Comparison of ENCODE assay signal across 22 cellular contexts in genomic region chr4:93029774-93030173, GRCh38.
DNase-seq lines count a peak whose midpoint lies in the region; ATAC-seq lines count a peak whose summit lies in the region.
"Had no signal": no experiment of that assay in that cellular context is flagged by ENCODE, and none has a peak within 500 bp of the region (broad histone marks: within the 10 kb centered on the region; RNA-seq: fewer than 3 reads in every experiment).

No MANE protein-coding gene starts in this region.

- ATAC-seq in GM18868 (IDR thresholded peaks at IDR 0.05; ENCODE audit: unreplicated experiment) (peak; percentile 36), GM21360 (IDR thresholded peaks at IDR 0.05; ENCODE audit: unreplicated experiment) (no peak)
- ATAC-seq: CD8-positive, alpha-beta T cell; HCT116; T-cell had no signal

- peak; percentile 4 for DNase-seq in DMS53 (lab: John Stamatoyannopoulos, UW)
- DNase-seq in DMS53 treated with DMSO at 0.1 percent for 48 hours (lab: John Stamatoyannopoulos, UW; ENCODE audit: unreplicated experiment), result no peak
- DNase-seq in NCI-H69 (lab: John Stamatoyannopoulos, UW), result peak; percentile 57
- peak; percentile 27 for DNase-seq in myocyte (ENCODE audit: low read depth)
- no peak for DNase-seq in activated gamma-delta T cell (lab: John Stamatoyannopoulos, UW)
- DNase-seq in head of caudate nucleus, result no peak
- DNase-seq: 8988T; Calu3; CD8-positive, alpha-beta T cell; DMS79 treated with DMSO at 0.1 percent for 48 hours; KG1; NCI-H1694 treated with DMSO at 0.1 percent for 48 hours; NCI-H2081 treated with DMSO at 0.1 percent for 48 hours; NCI-H2227 treated with DMSO at 0.1 percent for 48 hours; NCI-H524 treated with DMSO at 0.1 percent for 48 hours; NK-92 treated with Interleukin-12 subunit alpha and Interleukin-12 subunit beta, amount 100 ng/mL, for 24 hours; OCI-M1; SJCRH30; T-cell had no signal

- intact Hi-C loops in head of caudate nucleus (cut with DNase I), result no loop called here

Comparison
In these comparisons a context has a peak if more than half of its experiments do, and no peak if none do; other contexts are left out.
1. DNase-seq: peak in DMS53 (single experiment), NCI-H69 (single experiment) and myocyte (single experiment); none in DMS53 treated with DMSO at 0.1 percent for 48 hours (single experiment), activated gamma-delta T cell (single experiment) and head of caudate nucleus (0 of 42).